ENCODE assay signal across 7 cellular contexts in genomic region chr16:30956601-30957455, GRCh38. TPM values are rescaled to one million over a fixed set of nuclear protein-coding genes. Genes with fewer than 3 reads are reported as not detected.
DNase-seq lines count a peak whose midpoint lies in the region; ATAC-seq and TF ChIP-seq lines count a peak whose summit lies in the region.

No MANE protein-coding gene starts in this region.

- H3K27me3 Mint-ChIP-seq in activated CD4-positive, alpha-beta T cell treated with anti-CD3 and anti-CD28 coated beads for 36 hours: no peaks in the 10 kb centered on the region

- TF ChIP-seq POLR2A in GM15510 (IDR thresholded peaks at IDR 0.05; ENCODE audit: borderline replicate concordance, extremely low read depth, insufficient read length): peak; percentile 30

- H3K27ac Mint-ChIP-seq in activated CD4-positive, alpha-beta T cell treated with anti-CD3 and anti-CD28 coated beads for 36 hours: peak overlapping the region; percentile 99

- peak; percentile 41 for TF ChIP-seq CTCF in choroid plexus epithelial cell (conservative IDR thresholded peaks at IDR 0.05; ENCODE audit: low read depth, low read length)

- CTCF ChIA-PET in activated CD4-positive, alpha-beta T cell treated with anti-CD3 and anti-CD28 coated beads for 36 hours (lab: Charles Lee): interaction anchor here (0.6 to 2.2 kb wide), 2 partner anchors 15 to 118 kb away, joined by 3 to 10 read pairs; partner anchors contain the start of gene ZNF646

- peak; percentile 39 for ATAC-seq in HG02970 (IDR thresholded peaks at IDR 0.05; ENCODE audit: low FRiP score, unreplicated experiment)
- peak; percentile 82 for ATAC-seq in activated CD4-positive, alpha-beta T cell treated with anti-CD3 and anti-CD28 coated beads for 36 hours
- peak; percentile 68 for ATAC-seq in left colon

- POLR2A ChIA-PET in activated CD4-positive, alpha-beta T cell treated with anti-CD3 and anti-CD28 coated beads for 36 hours (lab: Charles Lee): interaction anchor here (0.9 kb wide), 1 partner anchor 151 kb away, joined by 4 read pairs; no protein-coding TSS in a partner anchor

- H3K4me3 ChIP-seq in choroid plexus epithelial cell (ENCODE audit: low read depth, low read length): peak overlapping the region; percentile 88

- peaks cover 37% of the 10 kb centered on the region for H3K4me1 Mint-ChIP-seq in activated CD4-positive, alpha-beta T cell treated with anti-CD3 and anti-CD28 coated beads for 36 hours

- peaks cover 31% of the 10 kb centered on the region for H3K36me3 Mint-ChIP-seq in activated CD4-positive, alpha-beta T cell treated with anti-CD3 and anti-CD28 coated beads for 36 hours (ENCODE audit: low read depth)

- DNase-seq in NCI-H446 (lab: John Stamatoyannopoulos, UW) (peak; percentile 48 to 82), choroid plexus epithelial cell (ENCODE audit: low read depth) (peak; percentile 90), left colon (peak; percentile 86 to 87)
- peak; percentile 95 for DNase-seq in activated CD4-positive, alpha-beta T cell treated with anti-CD3 and anti-CD28 coated beads for 36 hours
- peak; percentile 94 to 95 for DNase-seq in stimulated activated CD4-positive, alpha-beta T cell treated with anti-CD3 and anti-CD28 coated beads, Interleukin-2, amount 100 ng/mL, for 24 hours

- H3K9me3 Mint-ChIP-seq in activated CD4-positive, alpha-beta T cell treated with anti-CD3 and anti-CD28 coated beads for 36 hours (ENCODE audit: low read depth): no peaks in the 10 kb centered on the region

- intact Hi-C loops in activated CD4-positive, alpha-beta T cell treated with anti-CD3 and anti-CD28 coated beads for 36 hours (cut with DNase I, micrococcal nuclease): loop anchor here (1.0 to 10.0 kb wide), 22 partner anchors 34 to 908 kb away; partner anchors contain the start of genes ARMC5 (in 2 of the 2), ZNF646 (in 2 of the 2), ZNF668 (in 2 of the 2) and BCKDK (in 1 of the 2)
- intact Hi-C loops in left colon (cut with DNase I, micrococcal nuclease): no loop called here

- H3K4me3 Mint-ChIP-seq in activated CD4-positive, alpha-beta T cell treated with anti-CD3 and anti-CD28 coated beads for 36 hours: peak overlapping the region; percentile 93

RNA-seq across cellular contexts. Expression of gene SETD1A, which starts 0.7 kb away (rescaled TPM):
- 10 to 100 TPM; 18.5 to 21.7 TPM for total RNA-seq in activated CD4-positive, alpha-beta T cell treated with anti-CD3 and anti-CD28 coated beads for 36 hours
- total RNA-seq in left colon: 10 to 100 TPM; 12.2 to 15.0 TPM

RNA-seq across cellular contexts. Expression of gene ORAI3, which starts 8.0 kb away (rescaled TPM):
- 1 to 10 TPM; 6.9 to 7.9 TPM for total RNA-seq in activated CD4-positive, alpha-beta T cell treated with anti-CD3 and anti-CD28 coated beads for 36 hours
- total RNA-seq in left colon: 10 to 100 TPM; 12.9 to 21.0 TPM

RNA-seq across cellular contexts. Expression of gene HSD3B7, which starts 28.2 kb away (rescaled TPM):
- total RNA-seq in activated CD4-positive, alpha-beta T cell treated with anti-CD3 and anti-CD28 coated beads for 36 hours: 1 to 10 TPM; 1.6 to 2.2 TPM
- total RNA-seq in left colon: 10 to 100 TPM; 16.9 to 27.2 TPM

RNA-seq across cellular contexts. Expression of gene FBXL19, which starts 33.5 kb away (rescaled TPM):
- total RNA-seq in activated CD4-positive, alpha-beta T cell treated with anti-CD3 and anti-CD28 coated beads for 36 hours: 10 to 100 TPM; 23.7 to 31.4 TPM
- 10 to 100 TPM; 20.5 to 24.4 TPM for total RNA-seq in left colon

RNA-seq across cellular contexts. Expression of gene STX1B, which starts 53.6 kb away (rescaled TPM):
- 1 to 10 TPM; 1.3 to 1.5 TPM for total RNA-seq in activated CD4-positive, alpha-beta T cell treated with anti-CD3 and anti-CD28 coated beads for 36 hours
- total RNA-seq in left colon: under 1 TPM; 0.75 to 0.79 TPM

Comparison
In these comparisons a context has a peak if more than half of its experiments do, and no peak if none do; other contexts are left out.
1. Peak in every context shown above with its lines: DNase-seq, ATAC-seq and H3K4me3 ChIP-seq.
2. RNA of gene HSD3B7, which starts 28.2 kb away (total RNA-seq): 16.9 to 27.2 TPM in left colon; 1.6 to 2.2 TPM in activated CD4-positive, alpha-beta T cell treated with anti-CD3 and anti-CD28 coated beads for 36 hours; every median in the first group is over 4 times any median in the second.
3. intact Hi-C loops: an anchor here in activated CD4-positive, alpha-beta T cell treated with anti-CD3 and anti-CD28 coated beads for 36 hours (1.0 to 10.0 kb wide); none called in left colon.